ENCODE assay signal across 18 cellular contexts in genomic region chr12:102990419-102990818, GRCh38. TPM values are rescaled to one million over a fixed set of nuclear protein-coding genes. Genes with fewer than 3 reads are reported as not detected.
DNase-seq lines count a peak whose midpoint lies in the region; ATAC-seq and TF ChIP-seq lines count a peak whose summit lies in the region.
"Had no signal": no experiment of that assay in that cellular context is flagged by ENCODE, and none has a peak within 500 bp of the region (broad histone marks: within the 10 kb centered on the region; RNA-seq: fewer than 3 reads in every experiment).

No MANE protein-coding gene starts in this region.

- H3K27me3 ChIP-seq in Peyer's patch, result no peaks in the 10 kb centered on the region
- H3K27me3 ChIP-seq: esophagus squamous epithelium had no signal

- no peaks in the 10 kb centered on the region for H3K36me3 ChIP-seq in Peyer's patch
- H3K36me3 ChIP-seq: esophagus squamous epithelium had no signal

- no peaks in the 10 kb centered on the region for H3K9me3 ChIP-seq in Peyer's patch
- H3K9me3 ChIP-seq: esophagus squamous epithelium had no signal

- H3K4me1 ChIP-seq in Peyer's patch, result no peaks in the 10 kb centered on the region
- H3K4me1 ChIP-seq: esophagus squamous epithelium had no signal

- no peak overlapping the region for H3K27ac ChIP-seq in Peyer's patch
- no peak overlapping the region for H3K27ac ChIP-seq in coronary artery
- H3K27ac ChIP-seq: esophagus squamous epithelium had no signal

- ATAC-seq in left lobe of liver, result peak; percentile 98
- ATAC-seq: T-cell had no signal

- TF ChIP-seq CTCF in GM12865 (IDR thresholded peaks at IDR 0.05; ENCODE audit: insufficient read depth, low read depth, low read length, missing control alignments) (peak; percentile 2), Peyer's patch (IDR thresholded peaks at IDR 0.05) (no peak), coronary artery (IDR thresholded peaks at IDR 0.05) (no peak)

- no peak for TF ChIP-seq POLR2A in Peyer's patch (IDR thresholded peaks at IDR 0.05)

- H3K4me3 ChIP-seq in GM12865 (ENCODE audit: low read depth, low read length) (no peak overlapping the region), Peyer's patch (no peak overlapping the region), coronary artery (no peak overlapping the region)
- H3K4me3 ChIP-seq: esophagus squamous epithelium had no signal

- DNase-seq in DMS53 (lab: John Stamatoyannopoulos, UW) (peak; percentile 64), GM12865 (ENCODE audit: low read depth) (no peak), OCI-M1 (lab: John Stamatoyannopoulos, UW) (peak; percentile 49), left lobe of liver (ENCODE audit: low spot score) (peak; percentile 69), Peyer's patch (no peak), NCI-H2171 (lab: John Stamatoyannopoulos, UW) (no peak), coronary artery (ENCODE audit: low spot score) (no peak)
- DNase-seq: activated naive CD4-positive, alpha-beta T cell; AML-193; central memory CD4-positive, alpha-beta T cell; effector CD8-positive, alpha-beta T cell; esophagus squamous epithelium; Karpas-422; NCI-H1105; T-cell; trophoblast cell had no signal

RNA-seq across cellular contexts. Expression of gene ASCL1, which starts 32.9 kb away (rescaled TPM):
- not detected for total RNA-seq in left lobe of liver
- total RNA-seq in Peyer's patch, result not detected
- total RNA-seq: esophagus squamous epithelium, HT1080, skeletal muscle tissue, T-cell had no signal

Comparison
In these comparisons a context has a peak if more than half of its experiments do, and no peak if none do; other contexts are left out.
1. DNase-seq: peak in DMS53 (single experiment), OCI-M1 (single experiment) and left lobe of liver (single experiment); none in GM12865 (single experiment), Peyer's patch (0 of 3), NCI-H2171 (single experiment) and coronary artery (single experiment).